3 cellular contexts compared by ENCODE assay signal in genomic region chr7:156936766-156937165, GRCh38. TPM values are rescaled to one million over a fixed set of nuclear protein-coding genes. Genes with fewer than 3 reads are reported as not detected.
DNase-seq lines count a peak whose midpoint lies in the region; ATAC-seq, FAIRE-seq and TF ChIP-seq lines count a peak whose summit lies in the region.
"Not testable (repeated sequence)": the region's sequence is repeated elsewhere in the genome, so short reads cannot be mapped to it uniquely, and the experiment has no call there.

No MANE protein-coding gene starts in this region.

- not testable (repeated sequence) for H3K9me1 ChIP-seq in K562 (ENCODE audit: control insufficient read depth, insufficient read depth, low read length)

- H4K20me1 ChIP-seq in BLaER1; K562 (replicated peaks; ENCODE audit: control insufficient read depth, insufficient read depth, low read length): not testable (repeated sequence)

- POLR2A ChIA-PET in HEK293 (lab: Yijun Ruan, JAX) = not testable (repeated sequence)
- POLR2A ChIA-PET in K562 (lab: Yijun Ruan, JAX) = interaction anchor here (1.2 kb wide), 1 partner anchor 214 kb away, joined by 3 read pairs; no protein-coding TSS in a partner anchor

- H3K9me3 ChIP-seq in BLaER1 = peaks cover 22% of the 10 kb centered on the region
- not testable (repeated sequence) for H3K9me3 ChIP-seq in HEK293 (ENCODE audit: control insufficient read depth, insufficient read depth, low read depth, low read length); K562 (replicated peaks; ENCODE audit: control insufficient read depth, insufficient read depth, low read depth, low read length)

- not testable (repeated sequence) for TF ChIP-seq CTCF in HEK293 (tag by site-specific recombination; IDR thresholded peaks at IDR 0.05); K562 (IDR thresholded peaks at IDR 0.05 in 2 of 3, conservative IDR thresholded peaks at IDR 0.05 in 1 of 3; ENCODE audit: insufficient read depth in 2 of 3, low read depth in 1 of 3, low read length in 3 of 3)

- not testable (repeated sequence) for H3K79me2 ChIP-seq in K562 (ENCODE audit: control insufficient read depth, insufficient read depth, low read length)

- in situ Hi-C loops in K562 (cut with MboI) = not testable (repeated sequence)

- DNase-seq in K562 (ENCODE audit: extremely low read depth in 1 of 4, low spot score in 3 of 4) = not testable (repeated sequence)

- H3K27ac ChIP-seq in BLaER1; HEK293 (ENCODE audit: extremely low read depth, low read depth, low read length); K562 (ENCODE audit: extremely low read depth, low read depth, low read length): not testable (repeated sequence)

- not testable (repeated sequence) for H3K4me1 ChIP-seq in BLaER1; HEK293 (ENCODE audit: control insufficient read depth, insufficient read depth, low read length)
- H3K4me1 ChIP-seq in K562 (replicated peaks in 1 of 2; ENCODE audit: control insufficient read depth in 2 of 2, insufficient read depth in 2 of 2, low read length in 2 of 2) = peaks cover 0 to 17% of the 10 kb centered on the region in 2 experiments; a peak in 2 of 5 replicates

- not testable (repeated sequence) for TF ChIP-seq POLR2A in K562 (conservative IDR thresholded peaks at IDR 0.05)

- intact Hi-C loops in K562 (cut with micrococcal nuclease) = not testable (repeated sequence)

- CTCF ChIA-PET in HEK293 (lab: Yijun Ruan, JAX) = interaction anchor here (0.8 kb wide), 1 partner anchor 10 kb away, joined by 3 read pairs; no protein-coding TSS in a partner anchor
- CTCF ChIA-PET in K562 (lab: Yijun Ruan, JAX; ENCODE audit: low intra/inter-chr PET ratio) = not testable (repeated sequence)

- TF ChIP-seq RAD21 in K562 (CRISPR knock-in tag; conservative IDR thresholded peaks at IDR 0.05 in 1 of 2, IDR thresholded peaks at IDR 0.05 in 1 of 2) = not testable (repeated sequence)

- not testable (repeated sequence) for BruUV-seq in K562 (replicated peaks; lab: Mats Ljungman, UMichigan)

- not testable (repeated sequence) for FAIRE-seq in K562 (lab: Jason Lieb, UNC)

- not testable (repeated sequence) for H3K4me3 ChIP-seq in BLaER1; HEK293 (ENCODE audit: low read depth, low read length); K562

- not testable (repeated sequence) for H2AFZ ChIP-seq in K562 (ENCODE audit: low read depth, low read length)

- TF ChIP-seq EP300 in K562 (IDR thresholded peaks at IDR 0.05; ENCODE audit: low read length) = not testable (repeated sequence)

- not testable (repeated sequence) for ATAC-seq in K562

- peak overlapping the region; percentile 27 for H3K4me2 ChIP-seq in BLaER1
- not testable (repeated sequence) for H3K4me2 ChIP-seq in K562 (ENCODE audit: insufficient read depth, low read length)

- 24% methylated on average over 3 of the region's 3 CpGs for WGBS in K562 (ENCODE audit: insufficient coverage, low coverage, missing lambda C conversion rate)

- not testable (repeated sequence) for H3K36me3 ChIP-seq in BLaER1; HEK293 (ENCODE audit: control insufficient read depth in 2 of 2, insufficient read depth in 1 of 2, low read length in 2 of 2); K562 (ENCODE audit: control insufficient read depth, insufficient read depth, low read length)

- not testable (repeated sequence) for H3K27me3 ChIP-seq in BLaER1
- H3K27me3 ChIP-seq in K562 (ENCODE audit: control insufficient read depth in 2 of 2, insufficient read depth in 2 of 2, low read length in 2 of 2) = peaks cover 12 to 26% of the 10 kb centered on the region in 2 experiments; a peak in 4 of 5 replicates

- not testable (repeated sequence) for H3K9ac ChIP-seq in BLaER1; K562 (ENCODE audit: insufficient read depth in 1 of 2, low read depth in 2 of 2, low read length in 2 of 2)

TF ChIP-seq in HEK293, 187 proteins besides CTCF, POLR2A, EP300 and RAD21:
- peak; percentile 63; the same call in 1 of the 2 replicates for TF ChIP-seq ZNF121 (tag by site-specific recombination; IDR thresholded peaks at IDR 0.05)

TF ChIP-seq in K562, 482 proteins besides CTCF, POLR2A, EP300 and RAD21:
- TF ChIP-seq ZNF121 (CRISPR knock-in tag; conservative IDR thresholded peaks at IDR 0.05) = peak; percentile 63; the same call in 1 of the 2 replicates
TF ChIP-seq in K562: peak in this region for 1; not testable (repeated sequence) for 481.

RNA-seq across cellular contexts. Expression of gene NOM1, which starts 12.7 kb away (rescaled TPM):
- 205 and 222 TPM in 2 replicates for total RNA-seq in K562 (2011; cell fraction: chromatin; rRNA removed; ENCODE audit: low replicate concordance)
- 88.2 and 99.2 TPM in 2 replicates for total RNA-seq in K562 (2011; cell fraction: nucleolus; rRNA removed)
- 125 and 156 TPM in 2 replicates for total RNA-seq in K562 (2011; cell fraction: nucleoplasm; rRNA removed)
- 35.7 and 35.8 TPM in 2 replicates for total RNA-seq in K562 (2014; rRNA removed)
- 38.8 and 40.1 TPM in 2 replicates for total RNA-seq in K562 (2014; rRNA removed; fragmentation: Illumina TruSeq; extraction: Trizol)
- total RNA-seq in K562 (2015; rRNA removed; fragmentation: Illumina TruSeq; extraction: Trizol) = 41.2 and 42.9 TPM in 2 replicates
- 37.3 and 47.3 TPM in 2 replicates for total RNA-seq in K562 (2021)
- polyA plus RNA-seq in K562 (2011; rRNA removed) = 30.5 and 30.9 TPM in 2 replicates
- 15.3 and 15.4 TPM in 2 replicates for polyA plus RNA-seq in K562 (2011; cell fraction: cytosol; rRNA removed)
- 64.1 and 106 TPM in 2 replicates for polyA plus RNA-seq in K562 (2011; cell fraction: nucleus; rRNA removed)
- 20.2 and 27.0 TPM in 2 replicates for polyA plus RNA-seq in K562 (2012)
- 38.2 and 39.7 TPM in 2 replicates for polyA plus RNA-seq in K562 (2014; fragmentation: Illumina TruSeq; extraction: Trizol)
- 1 to 10 TPM; 6.8 to 9.6 TPM for polyA plus RNA-seq in K562 (2014; fragmentation: Nextera tagmentation; extraction: Ambion mirVana)
- 37.4 and 39.6 TPM in 2 replicates for polyA plus RNA-seq in K562 (2014; rRNA removed)
- polyA minus RNA-seq in K562 (2011; rRNA and poly(A)+ RNA removed) = 34.0 and 39.0 TPM in 2 replicates
- 21.2 and 26.1 TPM in 2 replicates for polyA minus RNA-seq in K562 (2011; cell fraction: cytosol; rRNA and poly(A)+ RNA removed)
- 50.6 and 53.0 TPM in 2 replicates for polyA minus RNA-seq in K562 (2011; cell fraction: nucleus; rRNA and poly(A)+ RNA removed)

RNA-seq across cellular contexts. Expression of gene LMBR1, which starts 43.8 kb away (rescaled TPM):
- 221 and 364 TPM in 2 replicates for total RNA-seq in K562 (2011; cell fraction: chromatin; rRNA removed; ENCODE audit: low replicate concordance)
- 125 and 149 TPM in 2 replicates for total RNA-seq in K562 (2011; cell fraction: nucleolus; rRNA removed)
- 218 and 331 TPM in 2 replicates for total RNA-seq in K562 (2011; cell fraction: nucleoplasm; rRNA removed)
- total RNA-seq in K562 (2014; rRNA removed) (74.6 and 136 TPM in 2 replicates), K562 (2014; rRNA removed; fragmentation: Illumina TruSeq; extraction: Trizol) (59.9 and 67.3 TPM in 2 replicates), K562 (2015; rRNA removed; fragmentation: Illumina TruSeq; extraction: Trizol) (58.5 and 61.7 TPM in 2 replicates), K562 (2021) (89.1 and 90.0 TPM in 2 replicates)
- polyA plus RNA-seq in K562 (2011; rRNA removed) (33.6 and 82.0 TPM in 2 replicates), K562 (2014; fragmentation: Illumina TruSeq; extraction: Trizol) (49.8 and 49.9 TPM in 2 replicates), K562 (2014; fragmentation: Nextera tagmentation; extraction: Ambion mirVana) (1 to 10 TPM; 7.7 to 9.6 TPM), K562 (2014; rRNA removed) (49.0 and 50.9 TPM in 2 replicates)
- polyA plus RNA-seq in K562 (2011; cell fraction: cytosol; rRNA removed) = 36.1 and 51.5 TPM in 2 replicates
- polyA plus RNA-seq in K562 (2011; cell fraction: nucleus; rRNA removed) = 136 and 225 TPM in 2 replicates
- polyA plus RNA-seq in K562 (2012) = 38.8 and 45.6 TPM in 2 replicates
- 80.1 and 153 TPM in 2 replicates for polyA minus RNA-seq in K562 (2011; rRNA and poly(A)+ RNA removed)
- polyA minus RNA-seq in K562 (2011; cell fraction: cytosol; rRNA and poly(A)+ RNA removed) = 53.8 and 63.2 TPM in 2 replicates
- 191 and 204 TPM in 2 replicates for polyA minus RNA-seq in K562 (2011; cell fraction: nucleus; rRNA and poly(A)+ RNA removed)
